In the genomic region with DNA sequence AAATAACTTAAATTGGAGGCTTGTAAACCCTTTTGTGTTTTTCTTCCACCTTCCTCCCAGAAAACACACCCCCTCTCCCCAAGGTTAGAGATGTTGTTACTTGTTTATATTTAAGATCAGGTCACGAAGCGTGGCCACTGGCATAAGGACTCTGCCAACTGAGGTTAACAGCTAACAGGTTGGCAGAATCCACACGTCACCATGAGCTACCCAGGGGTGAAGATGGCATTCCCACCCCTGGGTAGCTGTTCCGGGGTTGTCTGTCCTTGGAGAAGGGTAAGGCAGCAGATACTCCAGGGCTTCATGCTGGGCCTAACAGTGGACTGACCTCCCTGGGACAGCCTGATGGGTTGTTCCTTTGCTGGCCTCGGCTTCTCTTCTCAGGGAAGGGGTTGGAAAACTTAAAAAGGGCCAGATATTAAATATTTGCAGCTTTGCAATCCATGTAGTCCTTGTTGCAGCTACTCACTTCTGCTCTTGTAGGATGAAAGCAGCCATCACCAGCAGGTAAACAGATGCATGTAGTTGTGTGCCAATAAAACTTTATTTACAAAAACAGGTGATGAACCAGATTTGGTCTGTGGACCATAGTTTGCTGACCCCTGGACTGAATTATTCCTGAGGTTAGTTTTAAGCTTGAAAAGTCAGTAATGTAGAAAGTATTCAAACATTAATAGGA, we compare ENCODE assay signal across 2 cellular contexts.
TF ChIP-seq lines count a peak whose summit lies in the region.

No MANE protein-coding gene starts in this region.

TF ChIP-seq in GM12878, 131 proteins besides CTCF, POLR2A, EP300 and RAD21:
- TF ChIP-seq, protein P1, sequence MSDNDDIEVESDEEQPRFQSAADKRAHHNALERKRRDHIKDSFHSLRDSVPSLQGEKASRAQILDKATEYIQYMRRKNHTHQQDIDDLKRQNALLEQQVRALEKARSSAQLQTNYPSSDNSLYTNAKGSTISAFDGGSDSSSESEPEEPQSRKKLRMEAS (IDR thresholded peaks at IDR 0.05; ENCODE audit: low read depth, low read length), result no peak
- TF ChIP-seq, protein P2, sequence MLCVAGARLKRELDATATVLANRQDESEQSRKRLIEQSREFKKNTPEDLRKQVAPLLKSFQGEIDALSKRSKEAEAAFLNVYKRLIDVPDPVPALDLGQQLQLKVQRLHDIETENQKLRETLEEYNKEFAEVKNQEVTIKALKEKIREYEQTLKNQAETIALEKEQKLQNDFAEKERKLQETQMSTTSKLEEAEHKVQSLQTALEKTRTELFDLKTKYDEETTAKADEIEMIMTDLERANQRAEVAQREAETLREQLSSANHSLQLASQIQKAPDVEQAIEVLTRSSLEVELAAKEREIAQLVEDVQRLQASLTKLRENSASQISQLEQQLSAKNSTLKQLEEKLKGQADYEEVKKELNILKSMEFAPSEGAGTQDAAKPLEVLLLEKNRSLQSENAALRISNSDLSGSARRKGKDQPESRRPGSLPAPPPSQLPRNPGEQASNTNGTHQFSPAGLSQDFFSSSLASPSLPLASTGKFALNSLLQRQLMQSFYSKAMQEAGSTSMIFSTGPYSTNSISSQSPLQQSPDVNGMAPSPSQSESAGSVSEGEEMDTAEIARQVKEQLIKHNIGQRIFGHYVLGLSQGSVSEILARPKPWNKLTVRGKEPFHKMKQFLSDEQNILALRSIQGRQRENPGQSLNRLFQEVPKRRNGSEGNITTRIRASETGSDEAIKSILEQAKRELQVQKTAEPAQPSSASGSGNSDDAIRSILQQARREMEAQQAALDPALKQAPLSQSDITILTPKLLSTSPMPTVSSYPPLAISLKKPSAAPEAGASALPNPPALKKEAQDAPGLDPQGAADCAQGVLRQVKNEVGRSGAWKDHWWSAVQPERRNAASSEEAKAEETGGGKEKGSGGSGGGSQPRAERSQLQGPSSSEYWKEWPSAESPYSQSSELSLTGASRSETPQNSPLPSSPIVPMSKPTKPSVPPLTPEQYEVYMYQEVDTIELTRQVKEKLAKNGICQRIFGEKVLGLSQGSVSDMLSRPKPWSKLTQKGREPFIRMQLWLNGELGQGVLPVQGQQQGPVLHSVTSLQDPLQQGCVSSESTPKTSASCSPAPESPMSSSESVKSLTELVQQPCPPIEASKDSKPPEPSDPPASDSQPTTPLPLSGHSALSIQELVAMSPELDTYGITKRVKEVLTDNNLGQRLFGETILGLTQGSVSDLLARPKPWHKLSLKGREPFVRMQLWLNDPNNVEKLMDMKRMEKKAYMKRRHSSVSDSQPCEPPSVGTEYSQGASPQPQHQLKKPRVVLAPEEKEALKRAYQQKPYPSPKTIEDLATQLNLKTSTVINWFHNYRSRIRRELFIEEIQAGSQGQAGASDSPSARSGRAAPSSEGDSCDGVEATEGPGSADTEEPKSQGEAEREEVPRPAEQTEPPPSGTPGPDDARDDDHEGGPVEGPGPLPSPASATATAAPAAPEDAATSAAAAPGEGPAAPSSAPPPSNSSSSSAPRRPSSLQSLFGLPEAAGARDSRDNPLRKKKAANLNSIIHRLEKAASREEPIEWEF (IDR thresholded peaks at IDR 0.05; ENCODE audit: insufficient replicate concordance, low read depth, low read length), result no peak
- TF ChIP-seq, protein P3, sequence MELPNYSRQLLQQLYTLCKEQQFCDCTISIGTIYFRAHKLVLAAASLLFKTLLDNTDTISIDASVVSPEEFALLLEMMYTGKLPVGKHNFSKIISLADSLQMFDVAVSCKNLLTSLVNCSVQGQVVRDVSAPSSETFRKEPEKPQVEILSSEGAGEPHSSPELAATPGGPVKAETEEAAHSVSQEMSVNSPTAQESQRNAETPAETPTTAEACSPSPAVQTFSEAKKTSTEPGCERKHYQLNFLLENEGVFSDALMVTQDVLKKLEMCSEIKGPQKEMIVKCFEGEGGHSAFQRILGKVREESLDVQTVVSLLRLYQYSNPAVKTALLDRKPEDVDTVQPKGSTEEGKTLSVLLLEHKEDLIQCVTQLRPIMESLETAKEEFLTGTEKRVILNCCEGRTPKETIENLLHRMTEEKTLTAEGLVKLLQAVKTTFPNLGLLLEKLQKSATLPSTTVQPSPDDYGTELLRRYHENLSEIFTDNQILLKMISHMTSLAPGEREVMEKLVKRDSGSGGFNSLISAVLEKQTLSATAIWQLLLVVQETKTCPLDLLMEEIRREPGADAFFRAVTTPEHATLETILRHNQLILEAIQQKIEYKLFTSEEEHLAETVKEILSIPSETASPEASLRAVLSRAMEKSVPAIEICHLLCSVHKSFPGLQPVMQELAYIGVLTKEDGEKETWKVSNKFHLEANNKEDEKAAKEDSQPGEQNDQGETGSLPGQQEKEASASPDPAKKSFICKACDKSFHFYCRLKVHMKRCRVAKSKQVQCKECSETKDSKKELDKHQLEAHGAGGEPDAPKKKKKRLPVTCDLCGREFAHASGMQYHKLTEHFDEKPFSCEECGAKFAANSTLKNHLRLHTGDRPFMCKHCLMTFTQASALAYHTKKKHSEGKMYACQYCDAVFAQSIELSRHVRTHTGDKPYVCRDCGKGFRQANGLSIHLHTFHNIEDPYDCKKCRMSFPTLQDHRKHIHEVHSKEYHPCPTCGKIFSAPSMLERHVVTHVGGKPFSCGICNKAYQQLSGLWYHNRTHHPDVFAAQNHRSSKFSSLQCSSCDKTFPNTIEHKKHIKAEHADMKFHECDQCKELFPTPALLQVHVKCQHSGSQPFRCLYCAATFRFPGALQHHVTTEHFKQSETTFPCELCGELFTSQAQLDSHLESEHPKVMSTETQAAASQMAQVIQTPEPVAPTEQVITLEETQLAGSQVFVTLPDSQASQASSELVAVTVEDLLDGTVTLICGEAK (IDR thresholded peaks at IDR 0.05; ENCODE audit: borderline replicate concordance), result peak; percentile 81

TF ChIP-seq in SK-N-SH treated with all-trans-retinoic acid at 6 μM for 48 hours, 23 proteins besides CTCF, POLR2A, EP300 and RAD21:
- TF ChIP-seq ARNTL (CRISPR knock-in tag; IDR thresholded peaks at IDR 0.05; ENCODE audit: borderline replicate concordance, low read depth), result no peak
- TF ChIP-seq BACH2 (CRISPR knock-in tag; IDR thresholded peaks at IDR 0.05; ENCODE audit: borderline replicate concordance), result no peak
- no peak for TF ChIP-seq TOX (CRISPR knock-in tag; IDR thresholded peaks at IDR 0.05; ENCODE audit: borderline replicate concordance)
- TF ChIP-seq SNAI2 (CRISPR knock-in tag; IDR thresholded peaks at IDR 0.05), result no peak
- TF ChIP-seq, protein P4, sequence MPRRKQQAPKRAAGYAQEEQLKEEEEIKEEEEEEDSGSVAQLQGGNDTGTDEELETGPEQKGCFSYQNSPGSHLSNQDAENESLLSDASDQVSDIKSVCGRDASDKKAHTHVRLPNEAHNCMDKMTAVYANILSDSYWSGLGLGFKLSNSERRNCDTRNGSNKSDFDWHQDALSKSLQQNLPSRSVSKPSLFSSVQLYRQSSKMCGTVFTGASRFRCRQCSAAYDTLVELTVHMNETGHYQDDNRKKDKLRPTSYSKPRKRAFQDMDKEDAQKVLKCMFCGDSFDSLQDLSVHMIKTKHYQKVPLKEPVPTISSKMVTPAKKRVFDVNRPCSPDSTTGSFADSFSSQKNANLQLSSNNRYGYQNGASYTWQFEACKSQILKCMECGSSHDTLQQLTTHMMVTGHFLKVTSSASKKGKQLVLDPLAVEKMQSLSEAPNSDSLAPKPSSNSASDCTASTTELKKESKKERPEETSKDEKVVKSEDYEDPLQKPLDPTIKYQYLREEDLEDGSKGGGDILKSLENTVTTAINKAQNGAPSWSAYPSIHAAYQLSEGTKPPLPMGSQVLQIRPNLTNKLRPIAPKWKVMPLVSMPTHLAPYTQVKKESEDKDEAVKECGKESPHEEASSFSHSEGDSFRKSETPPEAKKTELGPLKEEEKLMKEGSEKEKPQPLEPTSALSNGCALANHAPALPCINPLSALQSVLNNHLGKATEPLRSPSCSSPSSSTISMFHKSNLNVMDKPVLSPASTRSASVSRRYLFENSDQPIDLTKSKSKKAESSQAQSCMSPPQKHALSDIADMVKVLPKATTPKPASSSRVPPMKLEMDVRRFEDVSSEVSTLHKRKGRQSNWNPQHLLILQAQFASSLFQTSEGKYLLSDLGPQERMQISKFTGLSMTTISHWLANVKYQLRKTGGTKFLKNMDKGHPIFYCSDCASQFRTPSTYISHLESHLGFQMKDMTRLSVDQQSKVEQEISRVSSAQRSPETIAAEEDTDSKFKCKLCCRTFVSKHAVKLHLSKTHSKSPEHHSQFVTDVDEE (CRISPR knock-in tag; IDR thresholded peaks at IDR 0.05), result no peak
- no peak for TF ChIP-seq RARB (CRISPR knock-in tag; IDR thresholded peaks at IDR 0.05)
- TF ChIP-seq OSR1 (CRISPR knock-in tag; IDR thresholded peaks at IDR 0.05), result no peak
- no peak for TF ChIP-seq ZFP3 (CRISPR knock-in tag; IDR thresholded peaks at IDR 0.05)
- TF ChIP-seq, protein P5, sequence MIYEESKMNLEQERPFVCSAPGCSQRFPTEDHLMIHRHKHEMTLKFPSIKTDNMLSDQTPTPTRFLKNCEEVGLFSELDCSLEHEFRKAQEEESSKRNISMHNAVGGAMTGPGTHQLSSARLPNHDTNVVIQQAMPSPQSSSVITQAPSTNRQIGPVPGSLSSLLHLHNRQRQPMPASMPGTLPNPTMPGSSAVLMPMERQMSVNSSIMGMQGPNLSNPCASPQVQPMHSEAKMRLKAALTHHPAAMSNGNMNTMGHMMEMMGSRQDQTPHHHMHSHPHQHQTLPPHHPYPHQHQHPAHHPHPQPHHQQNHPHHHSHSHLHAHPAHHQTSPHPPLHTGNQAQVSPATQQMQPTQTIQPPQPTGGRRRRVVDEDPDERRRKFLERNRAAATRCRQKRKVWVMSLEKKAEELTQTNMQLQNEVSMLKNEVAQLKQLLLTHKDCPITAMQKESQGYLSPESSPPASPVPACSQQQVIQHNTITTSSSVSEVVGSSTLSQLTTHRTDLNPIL (CRISPR knock-in tag; IDR thresholded peaks at IDR 0.05; ENCODE audit: low read depth), result no peak
